2 cellular contexts compared by ENCODE assay signal in the genomic region with DNA sequence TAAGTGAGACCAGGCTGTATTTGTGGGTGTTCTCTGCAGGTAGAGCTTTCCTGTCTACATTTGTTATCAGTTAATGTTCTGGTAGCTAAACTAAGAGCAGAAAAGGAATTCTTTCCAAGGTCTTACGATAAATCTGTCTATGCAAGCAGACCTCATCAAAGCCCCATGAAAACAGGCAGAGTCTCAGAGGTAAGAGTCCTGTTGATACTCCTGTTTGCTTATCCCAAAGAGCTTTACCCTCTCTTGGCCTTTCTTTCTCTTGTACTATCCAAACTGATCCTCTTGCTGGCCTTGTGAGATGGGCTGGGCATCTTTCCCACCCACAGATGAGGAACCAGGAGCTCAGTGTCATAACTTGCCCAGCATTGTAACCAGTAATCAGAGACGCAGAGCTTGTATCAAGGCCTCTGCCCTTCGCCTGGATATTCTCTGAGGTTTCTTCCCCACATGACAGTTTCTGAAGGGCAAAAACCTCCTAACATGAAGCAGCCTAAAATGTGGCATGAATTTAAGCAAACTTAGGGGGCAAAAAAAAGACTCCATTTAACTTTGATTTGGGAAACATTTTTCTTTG.
TF ChIP-seq lines count a peak whose summit lies in the region.

No MANE protein-coding gene starts in this region.

TF ChIP-seq in WTC11, 78 proteins besides CTCF, POLR2A, EP300 and RAD21:
- no peak for TF ChIP-seq ESRRA (CRISPR knock-in tag; IDR thresholded peaks at IDR 0.05; ENCODE audit: borderline replicate concordance)
- TF ChIP-seq NFATC4 (CRISPR knock-in tag; IDR thresholded peaks at IDR 0.05), result no peak
- TF ChIP-seq, protein P1, sequence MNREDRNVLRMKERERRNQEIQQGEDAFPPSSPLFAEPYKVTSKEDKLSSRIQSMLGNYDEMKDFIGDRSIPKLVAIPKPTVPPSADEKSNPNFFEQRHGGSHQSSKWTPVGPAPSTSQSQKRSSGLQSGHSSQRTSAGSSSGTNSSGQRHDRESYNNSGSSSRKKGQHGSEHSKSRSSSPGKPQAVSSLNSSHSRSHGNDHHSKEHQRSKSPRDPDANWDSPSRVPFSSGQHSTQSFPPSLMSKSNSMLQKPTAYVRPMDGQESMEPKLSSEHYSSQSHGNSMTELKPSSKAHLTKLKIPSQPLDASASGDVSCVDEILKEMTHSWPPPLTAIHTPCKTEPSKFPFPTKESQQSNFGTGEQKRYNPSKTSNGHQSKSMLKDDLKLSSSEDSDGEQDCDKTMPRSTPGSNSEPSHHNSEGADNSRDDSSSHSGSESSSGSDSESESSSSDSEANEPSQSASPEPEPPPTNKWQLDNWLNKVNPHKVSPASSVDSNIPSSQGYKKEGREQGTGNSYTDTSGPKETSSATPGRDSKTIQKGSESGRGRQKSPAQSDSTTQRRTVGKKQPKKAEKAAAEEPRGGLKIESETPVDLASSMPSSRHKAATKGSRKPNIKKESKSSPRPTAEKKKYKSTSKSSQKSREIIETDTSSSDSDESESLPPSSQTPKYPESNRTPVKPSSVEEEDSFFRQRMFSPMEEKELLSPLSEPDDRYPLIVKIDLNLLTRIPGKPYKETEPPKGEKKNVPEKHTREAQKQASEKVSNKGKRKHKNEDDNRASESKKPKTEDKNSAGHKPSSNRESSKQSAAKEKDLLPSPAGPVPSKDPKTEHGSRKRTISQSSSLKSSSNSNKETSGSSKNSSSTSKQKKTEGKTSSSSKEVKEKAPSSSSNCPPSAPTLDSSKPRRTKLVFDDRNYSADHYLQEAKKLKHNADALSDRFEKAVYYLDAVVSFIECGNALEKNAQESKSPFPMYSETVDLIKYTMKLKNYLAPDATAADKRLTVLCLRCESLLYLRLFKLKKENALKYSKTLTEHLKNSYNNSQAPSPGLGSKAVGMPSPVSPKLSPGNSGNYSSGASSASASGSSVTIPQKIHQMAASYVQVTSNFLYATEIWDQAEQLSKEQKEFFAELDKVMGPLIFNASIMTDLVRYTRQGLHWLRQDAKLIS (CRISPR knock-in tag; IDR thresholded peaks at IDR 0.05; ENCODE audit: borderline replicate concordance), result no peak
- TF ChIP-seq, protein P2, sequence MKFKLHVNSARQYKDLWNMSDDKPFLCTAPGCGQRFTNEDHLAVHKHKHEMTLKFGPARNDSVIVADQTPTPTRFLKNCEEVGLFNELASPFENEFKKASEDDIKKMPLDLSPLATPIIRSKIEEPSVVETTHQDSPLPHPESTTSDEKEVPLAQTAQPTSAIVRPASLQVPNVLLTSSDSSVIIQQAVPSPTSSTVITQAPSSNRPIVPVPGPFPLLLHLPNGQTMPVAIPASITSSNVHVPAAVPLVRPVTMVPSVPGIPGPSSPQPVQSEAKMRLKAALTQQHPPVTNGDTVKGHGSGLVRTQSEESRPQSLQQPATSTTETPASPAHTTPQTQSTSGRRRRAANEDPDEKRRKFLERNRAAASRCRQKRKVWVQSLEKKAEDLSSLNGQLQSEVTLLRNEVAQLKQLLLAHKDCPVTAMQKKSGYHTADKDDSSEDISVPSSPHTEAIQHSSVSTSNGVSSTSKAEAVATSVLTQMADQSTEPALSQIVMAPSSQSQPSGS (CRISPR knock-in tag; IDR thresholded peaks at IDR 0.05; ENCODE audit: borderline replicate concordance, low read depth), result no peak
- TF ChIP-seq ZNF219 (CRISPR knock-in tag; IDR thresholded peaks at IDR 0.05; ENCODE audit: borderline replicate concordance), result no peak
- TF ChIP-seq JUN (CRISPR knock-in tag; IDR thresholded peaks at IDR 0.05), result no peak
- no peak for TF ChIP-seq FOXP1 (CRISPR knock-in tag; IDR thresholded peaks at IDR 0.05; ENCODE audit: borderline replicate concordance)
- TF ChIP-seq, protein P3, sequence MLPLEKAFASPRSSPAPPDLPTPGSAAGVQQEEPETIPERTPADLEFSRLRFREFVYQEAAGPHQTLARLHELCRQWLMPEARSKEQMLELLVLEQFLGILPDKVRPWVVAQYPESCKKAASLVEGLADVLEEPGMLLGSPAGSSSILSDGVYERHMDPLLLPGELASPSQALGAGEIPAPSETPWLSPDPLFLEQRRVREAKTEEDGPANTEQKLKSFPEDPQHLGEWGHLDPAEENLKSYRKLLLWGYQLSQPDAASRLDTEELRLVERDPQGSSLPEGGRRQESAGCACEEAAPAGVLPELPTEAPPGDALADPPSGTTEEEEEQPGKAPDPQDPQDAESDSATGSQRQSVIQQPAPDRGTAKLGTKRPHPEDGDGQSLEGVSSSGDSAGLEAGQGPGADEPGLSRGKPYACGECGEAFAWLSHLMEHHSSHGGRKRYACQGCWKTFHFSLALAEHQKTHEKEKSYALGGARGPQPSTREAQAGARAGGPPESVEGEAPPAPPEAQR (CRISPR knock-in tag; IDR thresholded peaks at IDR 0.05), result no peak
- no peak for TF ChIP-seq CREB1 (CRISPR knock-in tag; IDR thresholded peaks at IDR 0.05)
- TF ChIP-seq KAT7 (CRISPR knock-in tag; IDR thresholded peaks at IDR 0.05; ENCODE audit: borderline replicate concordance), result no peak
- no peak for TF ChIP-seq ETV6 (CRISPR knock-in tag; IDR thresholded peaks at IDR 0.05)
- no peak for TF ChIP-seq ZNF138 (CRISPR knock-in tag; conservative IDR thresholded peaks at IDR 0.05)
- no peak for TF ChIP-seq SMAD3 (CRISPR knock-in tag; IDR thresholded peaks at IDR 0.05; ENCODE audit: borderline replicate concordance)

TF ChIP-seq in HepG2, 621 proteins besides CTCF, POLR2A, EP300 and RAD21:
- TF ChIP-seq ZNF432 (CRISPR knock-in tag; IDR thresholded peaks at IDR 0.05; ENCODE audit: borderline replicate concordance), result no peak
- peak; percentile 34; the same call in 1 of the 2 replicates for TF ChIP-seq NCOA2 (CRISPR knock-in tag; IDR thresholded peaks at IDR 0.05)
- TF ChIP-seq, protein P4, sequence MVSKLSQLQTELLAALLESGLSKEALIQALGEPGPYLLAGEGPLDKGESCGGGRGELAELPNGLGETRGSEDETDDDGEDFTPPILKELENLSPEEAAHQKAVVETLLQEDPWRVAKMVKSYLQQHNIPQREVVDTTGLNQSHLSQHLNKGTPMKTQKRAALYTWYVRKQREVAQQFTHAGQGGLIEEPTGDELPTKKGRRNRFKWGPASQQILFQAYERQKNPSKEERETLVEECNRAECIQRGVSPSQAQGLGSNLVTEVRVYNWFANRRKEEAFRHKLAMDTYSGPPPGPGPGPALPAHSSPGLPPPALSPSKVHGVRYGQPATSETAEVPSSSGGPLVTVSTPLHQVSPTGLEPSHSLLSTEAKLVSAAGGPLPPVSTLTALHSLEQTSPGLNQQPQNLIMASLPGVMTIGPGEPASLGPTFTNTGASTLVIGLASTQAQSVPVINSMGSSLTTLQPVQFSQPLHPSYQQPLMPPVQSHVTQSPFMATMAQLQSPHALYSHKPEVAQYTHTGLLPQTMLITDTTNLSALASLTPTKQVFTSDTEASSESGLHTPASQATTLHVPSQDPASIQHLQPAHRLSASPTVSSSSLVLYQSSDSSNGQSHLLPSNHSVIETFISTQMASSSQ (IDR thresholded peaks at IDR 0.05; ENCODE audit: low read depth), result no peak
- TF ChIP-seq, protein P4 (CRISPR knock-in tag; IDR thresholded peaks at IDR 0.05; ENCODE audit: borderline replicate concordance), result peak; percentile 19; the same call in 1 of the 2 replicates
TF ChIP-seq in HepG2: peak in this region for 2.
